In genomic region chr17:64269687-64270649, GRCh38 we compare ENCODE assay signal across 17 cellular contexts. TPM values are rescaled to one million over a fixed set of nuclear protein-coding genes. Genes with fewer than 3 reads are reported as not detected.
A peak's percentile ranks its signal among the peaks of the same experiment; 100 is the strongest.
DNase-seq lines count a peak whose midpoint lies in the region; ATAC-seq and TF ChIP-seq lines count a peak whose summit lies in the region.
"Had no signal": no experiment of that assay in that cellular context is flagged by ENCODE, and none has a peak within 500 bp of the region (broad histone marks: within the 10 kb centered on the region; RNA-seq: fewer than 3 reads in every experiment).

No MANE protein-coding gene starts in this region.

- TF ChIP-seq CTCF in heart left ventricle (IDR thresholded peaks at IDR 0.05) (no peak), OCI-LY7 (conservative IDR thresholded peaks at IDR 0.05; ENCODE audit: low read length) (no peak), upper lobe of right lung (IDR thresholded peaks at IDR 0.05) (no peak)

- H3K4me2 ChIP-seq in OCI-LY7 (ENCODE audit: low read length) = no peak overlapping the region
- H3K4me2 ChIP-seq: PC-9 had no signal

- TF ChIP-seq POLR2A in heart left ventricle (IDR thresholded peaks at IDR 0.05) (no peak), GM18505 (IDR thresholded peaks at IDR 0.05; ENCODE audit: borderline replicate concordance, extremely low read depth, insufficient read depth, insufficient read length) (no peak)

- BruUV-seq in OCI-LY7 (replicated peaks; lab: Mats Ljungman, UMichigan) = no TSS peak

- CTCF ChIA-PET in OCI-LY7 (lab: Charles Lee; ENCODE audit: unreplicated experiment) = no interaction called here
- CTCF ChIA-PET in activated naive CD4-positive, alpha-beta T cell treated with anti-CD3 and anti-CD28 coated beads for 36 hours (lab: Charles Lee) = interaction anchor here (1.1 to 1.9 kb wide), 2 partner anchors 10 to 12 kb away, joined by 5 read pairs; no protein-coding TSS in a partner anchor

- DNase-seq in right cardiac atrium = no peak
- no peak for DNase-seq in heart left ventricle
- no peak for DNase-seq in OCI-LY7 (ENCODE audit: low spot score)
- DNase-seq in globus pallidus (ENCODE audit: low spot score) = peak; percentile 33
- DNase-seq in upper lobe of right lung = no peak
- DNase-seq in activated naive CD4-positive, alpha-beta T cell treated with anti-CD3 and anti-CD28 coated beads for 36 hours = no peak
- no peak for DNase-seq in cerebellum (ENCODE audit: low spot score)
- DNase-seq: activated gamma-delta T cell; AML-193; MG63; PC-9; stimulated activated CD4-positive, alpha-beta T cell treated with anti-CD3 and anti-CD28 coated beads, Interleukin-2, amount 100 ng/mL, for 24 hours; stimulated activated CD8-positive, alpha-beta memory T cell treated with anti-CD3 and anti-CD28 coated beads, Interleukin-4, amount 100 ng/mL, for 48 hours had no signal

- H4K20me1 ChIP-seq in OCI-LY7 (ENCODE audit: insufficient read depth, low read length) = no peaks in the 10 kb centered on the region

- H3K9me3 ChIP-seq in right cardiac atrium (ENCODE audit: control insufficient read depth, low read length) = no peaks in the 10 kb centered on the region
- peaks cover 0 to 9% (median 0%) of the 10 kb centered on the region in 12 donors for H3K9me3 ChIP-seq in heart left ventricle
- H3K9me3 ChIP-seq in OCI-LY7 (ENCODE audit: low read length) = peaks cover 3% of the 10 kb centered on the region; the same call in 1 of the 2 replicates
- H3K9me3 ChIP-seq in upper lobe of right lung = no peaks in the 10 kb centered on the region
- H3K9me3 ChIP-seq: MG63 had no signal

- H3K27ac ChIP-seq in right cardiac atrium (ENCODE audit: low read length) (no peak overlapping the region), heart left ventricle (no peak overlapping the region), OCI-LY7 (ENCODE audit: low read depth, low read length, poor library complexity, severe bottlenecking) (no peak overlapping the region), upper lobe of right lung (no peak overlapping the region)
- H3K27ac ChIP-seq: gastroesophageal sphincter, PC-9 had no signal

- peak; percentile 46 to 59 for ATAC-seq in right cardiac atrium
- no peak for ATAC-seq in heart left ventricle
- peak; percentile 54 for ATAC-seq in upper lobe of right lung
- ATAC-seq in GM18505 (IDR thresholded peaks at IDR 0.05; ENCODE audit: unreplicated experiment) = no peak
- ATAC-seq: gastroesophageal sphincter had no signal

- H3K36me3 ChIP-seq in heart left ventricle = no peaks in the 10 kb centered on the region
- no peaks in the 10 kb centered on the region for H3K36me3 ChIP-seq in OCI-LY7 (ENCODE audit: insufficient read depth, low read length)
- no peaks in the 10 kb centered on the region for H3K36me3 ChIP-seq in upper lobe of right lung
- H3K36me3 ChIP-seq: gastroesophageal sphincter, MG63 had no signal

- H3K27ac Mint-ChIP-seq in activated naive CD4-positive, alpha-beta T cell treated with anti-CD3 and anti-CD28 coated beads for 36 hours = no peak overlapping the region
- H3K27ac Mint-ChIP-seq: type B pancreatic cell had no signal

- H3K4me1 Mint-ChIP-seq in activated naive CD4-positive, alpha-beta T cell treated with anti-CD3 and anti-CD28 coated beads for 36 hours (ENCODE audit: low read depth) = peaks cover 30% of the 10 kb centered on the region

- POLR2A ChIA-PET in OCI-LY7 (lab: Charles Lee) = no interaction called here

- H3K36me3 Mint-ChIP-seq in activated naive CD4-positive, alpha-beta T cell treated with anti-CD3 and anti-CD28 coated beads for 36 hours (ENCODE audit: low read depth) = no peaks in the 10 kb centered on the region
- H3K36me3 Mint-ChIP-seq: brain, type B pancreatic cell had no signal

- H3K27me3 ChIP-seq in right cardiac atrium (ENCODE audit: control insufficient read depth, insufficient read depth) = no peaks in the 10 kb centered on the region
- no peaks in the 10 kb centered on the region for H3K27me3 ChIP-seq in heart left ventricle
- H3K27me3 ChIP-seq in upper lobe of right lung = no peaks in the 10 kb centered on the region
- H3K27me3 ChIP-seq: gastroesophageal sphincter had no signal

- peaks cover 2% of the 10 kb centered on the region for H3K27me3 Mint-ChIP-seq in activated naive CD4-positive, alpha-beta T cell treated with anti-CD3 and anti-CD28 coated beads for 36 hours (ENCODE audit: low read depth)

- H3K4me3 Mint-ChIP-seq in activated naive CD4-positive, alpha-beta T cell treated with anti-CD3 and anti-CD28 coated beads for 36 hours = no peak overlapping the region
- H3K4me3 Mint-ChIP-seq: brain, type B pancreatic cell had no signal

- H3K9me3 Mint-ChIP-seq in activated naive CD4-positive, alpha-beta T cell treated with anti-CD3 and anti-CD28 coated beads for 36 hours = peaks cover 7% of the 10 kb centered on the region
- H3K9me3 Mint-ChIP-seq: type B pancreatic cell had no signal

- no peaks in the 10 kb centered on the region for H3K4me1 ChIP-seq in right cardiac atrium (ENCODE audit: control insufficient read depth, insufficient read depth, low read length)
- peaks cover 0 to 5% (median 0%) of the 10 kb centered on the region in 12 donors for H3K4me1 ChIP-seq in heart left ventricle
- peaks cover 9% of the 10 kb centered on the region for H3K4me1 ChIP-seq in OCI-LY7 (ENCODE audit: insufficient read depth, low read length, poor library complexity, severe bottlenecking)
- H3K4me1 ChIP-seq in upper lobe of right lung = no peaks in the 10 kb centered on the region
- H3K4me1 ChIP-seq: gastroesophageal sphincter had no signal

- intact Hi-C loops in right cardiac atrium (cut with DNase I) (loop anchor here in 2 of 4 donors (10.0 kb wide), 2 partner anchors 65 to 115 kb away; no protein-coding TSS in a partner anchor), heart left ventricle (cut with DNase I) (loop anchor here in 1 of 10 donors (10.0 kb wide), 1 partner anchor 245 kb away; the partner anchor contains the start of gene ICAM2), OCI-LY7 (cut with micrococcal nuclease; ENCODE audit: unreplicated experiment) (no loop called here), upper lobe of right lung (cut with DNase I) (no loop called here)
- intact Hi-C loops in activated naive CD4-positive, alpha-beta T cell treated with anti-CD3 and anti-CD28 coated beads for 36 hours (cut with micrococcal nuclease) = no loop called here

- H3K9me2 ChIP-seq in OCI-LY7 (ENCODE audit: insufficient read depth, low read length) = no peaks in the 10 kb centered on the region

- H3K4me3 ChIP-seq in right cardiac atrium (ENCODE audit: low read length) (no peak overlapping the region), heart left ventricle (no peak overlapping the region), OCI-LY7 (ENCODE audit: low read depth, low read length, poor library complexity, severe bottlenecking) (no peak overlapping the region), upper lobe of right lung (no peak overlapping the region)
- H3K4me3 ChIP-seq: gastroesophageal sphincter, MG63, PC-9 had no signal

- peak overlapping the region; percentile 52; the same call in 1 of the 2 replicates for H2AFZ ChIP-seq in OCI-LY7 (ENCODE audit: low read length)
- H2AFZ ChIP-seq: PC-9 had no signal

- no peaks in the 10 kb centered on the region for H3K79me2 ChIP-seq in OCI-LY7 (ENCODE audit: insufficient read depth, low read depth, low read length)

- whole genome bisulfite sequencing in right cardiac atrium = 63% methylated on average over 7 of the region's 7 CpGs
- WGBS in heart left ventricle, 4 donors = 74 to 87% (median 76%) methylated on average over 6 to 7 of the region's 7 CpGs

RNA-seq across cellular contexts. Expression of gene TEX2, which starts 6.9 kb away (rescaled TPM):
- total RNA-seq in right cardiac atrium (10 to 100 TPM; 42.6 to 56.8 (median 46.6) TPM), heart left ventricle (10 to 100 TPM; 42.2 to 55.8 (median 51.1) TPM), OCI-LY7 (2022) (12.4 and 13.9 TPM in 2 replicates), upper lobe of right lung (50.6 TPM), cerebellum (26.9 TPM)
- polyA plus RNA-seq in right cardiac atrium (21.4 TPM), heart left ventricle (10 to 100 TPM; 16.8 to 49.1 TPM)
- total RNA-seq in OCI-LY7 (2014; rRNA removed; shearing (Covaris generic)) = 7.4 and 8.5 TPM in 2 replicates
- total RNA-seq in activated naive CD4-positive, alpha-beta T cell treated with anti-CD3 and anti-CD28 coated beads for 36 hours = 10 to 100 TPM in 1 of 2 experiments, 1 to 10 TPM in 1; 9.2 to 10.6 TPM

Comparison
In these comparisons a context has a peak if more than half of its experiments do, and no peak if none do; other contexts are left out.
1. ATAC-seq: peak in right cardiac atrium (2 of 2) and upper lobe of right lung (single experiment); none in heart left ventricle (0 of 4) and GM18505 (single experiment).